ENCODE assay signal across 23 cellular contexts in the genomic region with DNA sequence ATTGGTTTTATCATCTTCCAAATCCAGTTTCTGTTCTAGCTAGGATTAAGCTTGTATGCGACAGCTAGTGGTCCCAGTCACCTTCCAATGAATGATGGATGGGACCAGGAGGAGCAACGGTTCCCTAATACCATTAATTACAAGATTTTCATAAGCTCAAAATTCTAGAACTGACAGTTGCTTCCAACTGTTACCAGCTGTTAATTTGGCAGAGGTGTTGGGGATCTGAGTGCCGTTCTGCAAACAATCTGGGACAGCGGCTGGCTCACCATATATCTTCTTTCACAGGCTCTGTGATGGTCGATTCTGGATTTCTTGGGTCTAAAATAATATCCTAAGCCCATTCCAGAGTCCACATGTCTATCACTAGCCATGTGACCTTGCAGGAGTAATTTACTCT. TPM values are rescaled to one million over a fixed set of nuclear protein-coding genes. Genes with fewer than 3 reads are reported as not detected.
DNase-seq lines count a peak whose midpoint lies in the region; ATAC-seq and TF ChIP-seq lines count a peak whose summit lies in the region.
"Had no signal": no experiment of that assay in that cellular context is flagged by ENCODE, and none has a peak within 500 bp of the region (broad histone marks: within the 10 kb centered on the region; RNA-seq: fewer than 3 reads in every experiment).

No MANE protein-coding gene starts in this region.

- no peaks in the 10 kb centered on the region for H3K36me3 Mint-ChIP-seq in stimulated activated memory B cell treated with anti-CD40 and anti-IgM and Interleukin-4, amounts not matched to agents 10 μg/mL and 1 μg/mL and 100 μg/mL, for 72 hours
- H3K36me3 Mint-ChIP-seq: CD4-positive, alpha-beta memory T cell had no signal

- no peak overlapping the region for H3K27ac ChIP-seq in right cardiac atrium (ENCODE audit: low read length)
- peak overlapping the region; percentile 36 for H3K27ac ChIP-seq in SJCRH30
- no peak overlapping the region for H3K27ac ChIP-seq in upper lobe of left lung
- H3K27ac ChIP-seq: 22Rv1; BLaER1 treated with 17β-estradiol and CSF1 and Interleukin-3, amounts not matched to agents 10 nM and 100 nM had no signal

- H3K4me1 ChIP-seq in right cardiac atrium (ENCODE audit: control insufficient read depth, insufficient read depth, low read length) (no peaks in the 10 kb centered on the region), SJCRH30 (peaks cover 15% of the 10 kb centered on the region), upper lobe of left lung (no peaks in the 10 kb centered on the region)
- H3K4me1 ChIP-seq: Caco-2 had no signal

- H3K27ac Mint-ChIP-seq in stimulated activated memory B cell treated with anti-CD40 and anti-IgM and Interleukin-4, amounts not matched to agents 10 μg/mL and 1 μg/mL and 100 μg/mL, for 72 hours = peak overlapping the region; percentile 69
- H3K27ac Mint-ChIP-seq: CD4-positive, alpha-beta memory T cell; T-helper 1 cell treated with Interleukin-12 subunit alpha and Interleukin-12 subunit beta and Interleukin-4 antibody, amounts not matched to agents 30 μg/mL and 1 μg/mL, for 36 hours had no signal

- ATAC-seq in Right ventricle myocardium superior (ENCODE audit: poor library complexity) = peak; percentile 31
- ATAC-seq in right cardiac atrium = no peak
- ATAC-seq in stimulated activated memory B cell treated with anti-CD40 and anti-IgM and Interleukin-4, amounts not matched to agents 10 μg/mL and 1 μg/mL and 100 μg/mL, for 72 hours = no peak
- no peak for ATAC-seq in upper lobe of left lung (ENCODE audit: low FRiP score in 2 of 2)
- ATAC-seq: HepG2 had no signal

- H3K4me3 Mint-ChIP-seq in stimulated activated memory B cell treated with anti-CD40 and anti-IgM and Interleukin-4, amounts not matched to agents 10 μg/mL and 1 μg/mL and 100 μg/mL, for 72 hours = no peak overlapping the region
- H3K4me3 Mint-ChIP-seq: CD4-positive, alpha-beta memory T cell; T-helper 1 cell treated with Interleukin-12 subunit alpha and Interleukin-12 subunit beta and Interleukin-4 antibody, amounts not matched to agents 30 μg/mL and 1 μg/mL, for 36 hours had no signal

- DNase-seq in Right ventricle myocardium superior = no peak
- DNase-seq in right cardiac atrium = no peak
- peak; percentile 90 for DNase-seq in NCI-H1694 treated with DMSO at 0.1 percent for 48 hours (lab: John Stamatoyannopoulos, UW)
- DNase-seq in SJCRH30 = peak; percentile 20 to 48
- no peak for DNase-seq in upper lobe of left lung
- DNase-seq in MG63 = no peak
- no peak for DNase-seq in activated CD4-positive, CD25-positive, alpha-beta regulatory T cell treated with anti-CD3 and anti-CD28 coated beads, Interleukin-2, amount 50 U/mL, for 72 hours
- DNase-seq: ACHN; Caco-2; CD4-positive, alpha-beta memory T cell; DMS53; GDM1; KBM-7; MV-4-11; NCI-H187; NCI-H2227 treated with DMSO at 0.1 percent for 48 hours; NCI-H510A treated with DMSO at 0.1 percent for 48 hours; OCI-M1 had no signal

- TF ChIP-seq POLR2A in upper lobe of left lung (IDR thresholded peaks at IDR 0.05) = no peak

- peaks cover 21% of the 10 kb centered on the region for H3K4me1 Mint-ChIP-seq in stimulated activated memory B cell treated with anti-CD40 and anti-IgM and Interleukin-4, amounts not matched to agents 10 μg/mL and 1 μg/mL and 100 μg/mL, for 72 hours

- no peak for TF ChIP-seq EP300 in upper lobe of left lung (IDR thresholded peaks at IDR 0.05)

- no peak for TF ChIP-seq CTCF in upper lobe of left lung (IDR thresholded peaks at IDR 0.05)

- intact Hi-C loops in Right ventricle myocardium superior (cut with DNase I) = no loop called here
- intact Hi-C loops in right cardiac atrium (cut with DNase I) = no loop called here

- H3K9me3 Mint-ChIP-seq in stimulated activated memory B cell treated with anti-CD40 and anti-IgM and Interleukin-4, amounts not matched to agents 10 μg/mL and 1 μg/mL and 100 μg/mL, for 72 hours = no peaks in the 10 kb centered on the region
- H3K9me3 Mint-ChIP-seq: CD4-positive, alpha-beta memory T cell; T-helper 1 cell treated with Interleukin-12 subunit alpha and Interleukin-12 subunit beta and Interleukin-4 antibody, amounts not matched to agents 30 μg/mL and 1 μg/mL, for 36 hours had no signal

- no peaks in the 10 kb centered on the region for H3K27me3 ChIP-seq in right cardiac atrium (ENCODE audit: control insufficient read depth, insufficient read depth)
- H3K27me3 ChIP-seq in SJCRH30 = no peaks in the 10 kb centered on the region
- H3K27me3 ChIP-seq in upper lobe of left lung = no peaks in the 10 kb centered on the region
- H3K27me3 ChIP-seq in MG63 = no peaks in the 10 kb centered on the region
- H3K27me3 ChIP-seq: BLaER1 treated with 17β-estradiol and CSF1 and Interleukin-3, amounts not matched to agents 10 nM and 100 nM had no signal

- no peaks in the 10 kb centered on the region for H3K27me3 Mint-ChIP-seq in stimulated activated memory B cell treated with anti-CD40 and anti-IgM and Interleukin-4, amounts not matched to agents 10 μg/mL and 1 μg/mL and 100 μg/mL, for 72 hours

- H3K4me3 ChIP-seq in right cardiac atrium (ENCODE audit: low read length) (no peak overlapping the region), SJCRH30 (no peak overlapping the region), upper lobe of left lung (no peak overlapping the region), MG63 (no peak overlapping the region)
- H3K4me3 ChIP-seq: BLaER1 treated with 17β-estradiol and CSF1 and Interleukin-3, amounts not matched to agents 10 nM and 100 nM had no signal

- 53% methylated on average over 5 of the region's 5 CpGs for WGBS in right cardiac atrium
- WGBS in upper lobe of left lung, 2 donors = 63 to 66% methylated on average over 5 of the region's 5 CpGs

- H3K9me3 ChIP-seq in right cardiac atrium (ENCODE audit: control insufficient read depth, low read length) = no peaks in the 10 kb centered on the region
- H3K9me3 ChIP-seq in SJCRH30 (replicated peaks) = no peaks in the 10 kb centered on the region
- no peaks in the 10 kb centered on the region for H3K9me3 ChIP-seq in upper lobe of left lung
- H3K9me3 ChIP-seq in MG63 = no peaks in the 10 kb centered on the region
- H3K9me3 ChIP-seq: BLaER1 treated with 17β-estradiol and CSF1 and Interleukin-3, amounts not matched to agents 10 nM and 100 nM; Caco-2 had no signal

- H3K36me3 ChIP-seq in SJCRH30 (no peaks in the 10 kb centered on the region), upper lobe of left lung (no peaks in the 10 kb centered on the region), MG63 (no peaks in the 10 kb centered on the region)
- H3K36me3 ChIP-seq: BLaER1 treated with 17β-estradiol and CSF1 and Interleukin-3, amounts not matched to agents 10 nM and 100 nM had no signal

RNA-seq across cellular contexts. Expression of gene RALGPS2, which starts 34.5 kb away (rescaled TPM):
- 13.8 TPM for total RNA-seq in Right ventricle myocardium superior
- total RNA-seq in right cardiac atrium = 10 to 100 TPM; 12.3 to 16.8 (median 14.9) TPM
- polyA plus RNA-seq in right cardiac atrium = 4.6 TPM
- total RNA-seq in SJCRH30 (2014; rRNA removed; shearing (Covaris generic)) = 34.9 and 41.5 TPM in 2 replicates
- 10 to 100 TPM in 1 of 6 donors, 1 to 10 TPM in 5; 6.2 to 23.9 (median 7.6) TPM for total RNA-seq in upper lobe of left lung
- total RNA-seq in MG63 (2014; rRNA removed; shearing (Covaris generic); ENCODE audit: low replicate concordance) = 63.0 and 119 TPM in 2 replicates

Comparison
In these comparisons a context has a peak if more than half of its experiments do, and no peak if none do; other contexts are left out.
1. DNase-seq: peak in NCI-H1694 treated with DMSO at 0.1 percent for 48 hours (single experiment) and SJCRH30 (2 of 2); none in Right ventricle myocardium superior (single experiment), right cardiac atrium (0 of 3), upper lobe of left lung (0 of 2), MG63 (single experiment) and activated CD4-positive, CD25-positive, alpha-beta regulatory T cell treated with anti-CD3 and anti-CD28 coated beads, Interleukin-2, amount 50 U/mL, for 72 hours (single experiment).